Comparison of ENCODE assay signal across 1 cellular context in genomic region chr14:73851567-73852382, GRCh38.
TF ChIP-seq lines count a peak whose summit lies in the region.

Gene PTGR2 (plus strand): TSS chr14:73851831. CDS start chr14:73858863, 7,032 bp downstream.

TF ChIP-seq in HepG2, 621 proteins besides CTCF, POLR2A, EP300 and RAD21 (continued from another document and continues in another):
- TF ChIP-seq CEBPB (IDR thresholded peaks at IDR 0.05; ENCODE audit: borderline replicate concordance, low read depth, low read length) (no peak), HOXA3 (CRISPR knock-in tag; IDR thresholded peaks at IDR 0.05) (peak; percentile 81), CEBPG (CRISPR knock-in tag; IDR thresholded peaks at IDR 0.05) (no peak), ELF1 (CRISPR knock-in tag; IDR thresholded peaks at IDR 0.05) (peak; percentile 85), KLF12 (CRISPR knock-in tag; IDR thresholded peaks at IDR 0.05; ENCODE audit: borderline replicate concordance) (peak; percentile 49; the same call in 1 of the 2 replicates), FOXK2 (IDR thresholded peaks at IDR 0.05) (no peak; the same call in 1 of the 2 replicates), KLF15 (CRISPR knock-in tag; IDR thresholded peaks at IDR 0.05; ENCODE audit: borderline replicate concordance) (no peak), SAP130 (CRISPR knock-in tag; IDR thresholded peaks at IDR 0.05; ENCODE audit: low read depth) (peak; percentile 76), NR2F6 (IDR thresholded peaks at IDR 0.05) (no peak; the same call in 1 of the 2 replicates), NR2F6 (CRISPR knock-in tag; IDR thresholded peaks at IDR 0.05) (no peak), GMEB1 (CRISPR knock-in tag; IDR thresholded peaks at IDR 0.05; ENCODE audit: borderline replicate concordance) (peak; percentile 70), PATZ1 (CRISPR knock-in tag; IDR thresholded peaks at IDR 0.05) (peak; percentile 78), DZIP1 (CRISPR knock-in tag; IDR thresholded peaks at IDR 0.05) (peak; percentile 76; the same call in 1 of the 2 replicates), ZNF773 (CRISPR knock-in tag; IDR thresholded peaks at IDR 0.05; ENCODE audit: borderline replicate concordance) (peak; percentile 71; the same call in 1 of the 2 replicates), ZNF816 (CRISPR knock-in tag; IDR thresholded peaks at IDR 0.05; ENCODE audit: borderline replicate concordance) (no peak), RFXANK (CRISPR knock-in tag; IDR thresholded peaks at IDR 0.05) (no peak), ZNF264 (CRISPR knock-in tag; IDR thresholded peaks at IDR 0.05) (no peak; the same call in 1 of the 2 replicates), POLR2G (IDR thresholded peaks at IDR 0.05; ENCODE audit: low read depth, low read length) (peak; percentile 98), GZF1 (CRISPR knock-in tag; IDR thresholded peaks at IDR 0.05) (no peak), ASH2L (IDR thresholded peaks at IDR 0.05; ENCODE audit: insufficient read length, low read depth, low read length) (peak; percentile 83), POLR2AphosphoS2 (IDR thresholded peaks at IDR 0.05; ENCODE audit: low read depth, low read length) (no peak), HNF4G (IDR thresholded peaks at IDR 0.05; ENCODE audit: borderline replicate concordance, low read depth, low read length) (peak; percentile 47; the same call in 1 of the 2 replicates), HNF4G (CRISPR knock-in tag; IDR thresholded peaks at IDR 0.05; ENCODE audit: borderline replicate concordance, low read depth) (no peak; the same call in 1 of the 2 replicates), BRCA1 (CRISPR knock-in tag; IDR thresholded peaks at IDR 0.05) (no peak), FOSL1 (CRISPR knock-in tag; IDR thresholded peaks at IDR 0.05; ENCODE audit: borderline replicate concordance) (no peak), ZNF496 (CRISPR knock-in tag; IDR thresholded peaks at IDR 0.05; ENCODE audit: insufficient replicate concordance) (no peak), RARG (CRISPR knock-in tag; IDR thresholded peaks at IDR 0.05; ENCODE audit: low read depth) (no peak), ZNF598 (CRISPR knock-in tag; IDR thresholded peaks at IDR 0.05; ENCODE audit: borderline replicate concordance) (no peak), IKZF5 (CRISPR knock-in tag; IDR thresholded peaks at IDR 0.05) (peak; percentile 46; the same call in 1 of the 2 replicates), ISL2 (CRISPR knock-in tag; IDR thresholded peaks at IDR 0.05) (peak; percentile 30; the same call in 1 of the 2 replicates), SKI (IDR thresholded peaks at IDR 0.05; ENCODE audit: partially characterized antibody) (peak; percentile 7), GMEB2 (CRISPR knock-in tag; IDR thresholded peaks at IDR 0.05; ENCODE audit: low read depth) (no peak), NR3C1 (CRISPR knock-in tag; IDR thresholded peaks at IDR 0.05) (no peak), SALL2 (CRISPR knock-in tag; IDR thresholded peaks at IDR 0.05) (0 out of 2 replicates have a peak, but pooled peaks have one; percentile 6), SMARCC2 (IDR thresholded peaks at IDR 0.05) (no peak), CCDC6 (CRISPR knock-in tag; IDR thresholded peaks at IDR 0.05) (peak; percentile 50; the same call in 1 of the 2 replicates), ZNF275 (CRISPR knock-in tag; IDR thresholded peaks at IDR 0.05; ENCODE audit: borderline replicate concordance) (no peak), ZNF580 (CRISPR knock-in tag; IDR thresholded peaks at IDR 0.05; ENCODE audit: borderline replicate concordance, low read depth) (no peak), FLYWCH1 (CRISPR knock-in tag; IDR thresholded peaks at IDR 0.05) (no peak), ZFP41 (CRISPR knock-in tag; IDR thresholded peaks at IDR 0.05; ENCODE audit: borderline replicate concordance) (no peak), KIAA2018 (CRISPR knock-in tag; IDR thresholded peaks at IDR 0.05; ENCODE audit: borderline replicate concordance) (no peak), MAF1 (CRISPR knock-in tag; IDR thresholded peaks at IDR 0.05; ENCODE audit: borderline replicate concordance) (no peak), NCOA1 (CRISPR knock-in tag; IDR thresholded peaks at IDR 0.05) (0 out of 2 replicates have a peak, but pooled peaks have one; percentile 77)
